ENCODE assay signal across 10 cellular contexts in genomic region chr19:19410553-19411550, GRCh38. TPM values are rescaled to one million over a fixed set of nuclear protein-coding genes. Genes with fewer than 3 reads are reported as not detected.
DNase-seq lines count a peak whose midpoint lies in the region; ATAC-seq and TF ChIP-seq lines count a peak whose summit lies in the region.
"Had no signal": no experiment of that assay in that cellular context is flagged by ENCODE, and none has a peak within 500 bp of the region (broad histone marks: within the 10 kb centered on the region; RNA-seq: fewer than 3 reads in every experiment).

No MANE protein-coding gene starts in this region.

- TF ChIP-seq CTCF in foreskin keratinocyte (conservative IDR thresholded peaks at IDR 0.05): peak; percentile 9

- H3K4me1 ChIP-seq in right cardiac atrium (ENCODE audit: control insufficient read depth, insufficient read depth, low read length) (peaks cover 22% of the 10 kb centered on the region), foreskin keratinocyte (peaks cover 18% of the 10 kb centered on the region)

- peak overlapping the region; percentile 81 for H3K27ac Mint-ChIP-seq in stimulated activated naive CD8-positive, alpha-beta T cell treated with anti-CD3 and anti-CD28 coated beads, Interleukin-15, Interleukin-2, amounts not matched to agents 100 ng/mL and 50 ng/mL, for 24 hours
- H3K27ac Mint-ChIP-seq: nephron had no signal

- intact Hi-C loops in right cardiac atrium (cut with DNase I) (no loop called here), cardiac septum (cut with DNase I) (no loop called here)

- DNase-seq in right cardiac atrium: no peak
- DNase-seq in cardiac septum (ENCODE audit: low spot score): no peak
- peak; percentile 63 for DNase-seq in activated CD4-positive, alpha-beta T cell treated with anti-CD3 and anti-CD28 coated beads for 48 hours
- DNase-seq in foreskin keratinocyte: no peak
- DNase-seq in NCI-H2227 treated with DMSO at 0.1 percent for 48 hours (lab: John Stamatoyannopoulos, UW): no peak
- DNase-seq: NCI-H1436 treated with DMSO at 0.1 percent for 48 hours had no signal

- H3K4me3 ChIP-seq in right cardiac atrium (ENCODE audit: low read length): no peak overlapping the region

- H3K36me3 Mint-ChIP-seq in stimulated activated naive CD8-positive, alpha-beta T cell treated with anti-CD3 and anti-CD28 coated beads, Interleukin-15, Interleukin-2, amounts not matched to agents 100 ng/mL and 50 ng/mL, for 24 hours (ENCODE audit: low read depth): peaks cover 34% of the 10 kb centered on the region

- peaks cover 81% of the 10 kb centered on the region for H3K4me1 Mint-ChIP-seq in stimulated activated naive CD8-positive, alpha-beta T cell treated with anti-CD3 and anti-CD28 coated beads, Interleukin-15, Interleukin-2, amounts not matched to agents 100 ng/mL and 50 ng/mL, for 24 hours (ENCODE audit: low read depth)

- peak overlapping the region; percentile 37 for H3K4me3 Mint-ChIP-seq in stimulated activated naive CD8-positive, alpha-beta T cell treated with anti-CD3 and anti-CD28 coated beads, Interleukin-15, Interleukin-2, amounts not matched to agents 100 ng/mL and 50 ng/mL, for 24 hours

- H3K27ac ChIP-seq in right cardiac atrium (ENCODE audit: low read length) (peak overlapping the region; percentile 47), foreskin keratinocyte (no peak overlapping the region)

- H3K9me3 ChIP-seq in right cardiac atrium (ENCODE audit: control insufficient read depth, low read length): no peaks in the 10 kb centered on the region

- H3K9me3 Mint-ChIP-seq in stimulated activated naive CD8-positive, alpha-beta T cell treated with anti-CD3 and anti-CD28 coated beads, Interleukin-15, Interleukin-2, amounts not matched to agents 100 ng/mL and 50 ng/mL, for 24 hours: no peaks in the 10 kb centered on the region
- H3K9me3 Mint-ChIP-seq: nephron had no signal

- ATAC-seq in right cardiac atrium (no peak), foreskin keratinocyte (peak; percentile 13), HG03378 (IDR thresholded peaks at IDR 0.05; ENCODE audit: unreplicated experiment) (no peak), HG03196 (IDR thresholded peaks at IDR 0.05; ENCODE audit: unreplicated experiment) (no peak)

- H3K27me3 ChIP-seq in right cardiac atrium (ENCODE audit: control insufficient read depth, insufficient read depth) (no peaks in the 10 kb centered on the region), foreskin keratinocyte (no peaks in the 10 kb centered on the region)

- 55% methylated on average over 15 of the region's 15 CpGs for WGBS in right cardiac atrium

- H3K27me3 Mint-ChIP-seq in stimulated activated naive CD8-positive, alpha-beta T cell treated with anti-CD3 and anti-CD28 coated beads, Interleukin-15, Interleukin-2, amounts not matched to agents 100 ng/mL and 50 ng/mL, for 24 hours: no peaks in the 10 kb centered on the region

RNA-seq across cellular contexts. Expression of gene GATAD2A, which starts 5.4 kb away (rescaled TPM):
- 10 to 100 TPM; 31.4 to 53.9 (median 36.0) TPM for total RNA-seq in right cardiac atrium
- 12.2 TPM for polyA plus RNA-seq in right cardiac atrium
- 39.9 TPM for total RNA-seq in cardiac septum
- 67.7 and 80.2 TPM in 2 replicates for total RNA-seq in foreskin keratinocyte
- polyA plus RNA-seq in foreskin keratinocyte: 23.9 and 25.9 TPM in 2 replicates
